ENCODE assay signal across 10 cellular contexts in the genomic region with DNA sequence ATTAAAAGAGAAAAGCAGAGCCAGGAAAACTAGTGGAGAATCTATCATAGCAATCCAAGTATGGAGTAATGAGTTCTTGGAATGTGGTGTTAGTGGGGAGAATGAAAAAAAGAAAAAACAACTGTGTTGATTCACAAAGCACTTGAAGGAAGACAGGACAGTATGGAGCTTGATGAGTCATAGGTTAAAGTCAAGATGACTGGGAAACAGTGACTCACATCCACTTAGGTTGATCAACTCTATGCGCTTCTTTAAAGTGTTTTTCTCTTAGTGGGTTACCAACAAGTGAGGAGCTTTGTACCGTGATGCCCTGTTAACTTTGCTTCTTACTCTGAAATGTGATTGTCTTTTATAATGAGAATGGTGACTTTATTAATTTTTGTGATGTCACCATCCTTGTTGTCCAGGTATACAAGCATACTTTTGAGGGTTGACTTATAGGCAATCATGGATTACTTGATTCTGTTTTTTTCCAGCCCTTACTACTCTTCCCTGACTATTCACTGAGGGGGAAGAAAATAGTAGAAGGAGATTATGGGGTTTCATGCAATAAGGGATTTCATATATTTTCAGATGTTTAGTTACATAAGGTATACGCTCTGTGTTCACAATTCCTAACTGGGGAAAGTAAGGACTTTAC. TPM values are rescaled to one million over a fixed set of nuclear protein-coding genes. Genes with fewer than 3 reads are reported as not detected.
DNase-seq lines count a peak whose midpoint lies in the region; ATAC-seq and TF ChIP-seq lines count a peak whose summit lies in the region.
"Had no signal": no experiment of that assay in that cellular context is flagged by ENCODE, and none has a peak within 500 bp of the region (broad histone marks: within the 10 kb centered on the region; RNA-seq: fewer than 3 reads in every experiment).

No MANE protein-coding gene starts in this region.

- no peaks in the 10 kb centered on the region for H3K36me3 ChIP-seq in SJSA1
- H3K36me3 ChIP-seq: SJCRH30 had no signal

- TF ChIP-seq CTCF in GM10248 (IDR thresholded peaks at IDR 0.05; ENCODE audit: control extremely low read depth, extremely low read depth, low read depth, missing control alignments) = no peak

- no peak overlapping the region for H3K4me3 ChIP-seq in SJSA1
- H3K4me3 ChIP-seq: SJCRH30 had no signal

- no peaks in the 10 kb centered on the region for H3K27me3 ChIP-seq in SJSA1 (replicated peaks)
- H3K27me3 ChIP-seq: SJCRH30 had no signal

- DNase-seq in GM10248 (ENCODE audit: extremely low spot score) (peak; percentile 20), SJSA1 (ENCODE audit: low read depth in 1 of 2, low spot score in 2 of 2) (peak; percentile 49 to 79), foreskin melanocyte (peak; percentile 86), HuH-7.5 (ENCODE audit: low spot score) (no peak), NCI-H2029 treated with DMSO at 0.1 percent for 48 hours (lab: John Stamatoyannopoulos, UW) (no peak), midbrain (lab: John Stamatoyannopoulos, UW) (no peak)
- DNase-seq: natural killer cell had no signal

- no peak overlapping the region for H3K27ac ChIP-seq in SJSA1
- H3K27ac ChIP-seq: SJCRH30 had no signal

- CTCF ChIA-PET in GM10248 (lab: Yijun Ruan, JAX) = interaction anchor here (1.2 kb wide), 1 partner anchor 9 kb away, joined by 5 read pairs; no protein-coding TSS in a partner anchor

- ATAC-seq in HG02678 (IDR thresholded peaks at IDR 0.05; ENCODE audit: unreplicated experiment) = peak; percentile 67
- ATAC-seq in HG03439 (IDR thresholded peaks at IDR 0.05; ENCODE audit: unreplicated experiment) = no peak

- H3K9me3 ChIP-seq in SJSA1 (replicated peaks) = no peaks in the 10 kb centered on the region
- H3K9me3 ChIP-seq: SJCRH30 had no signal

- H3K4me1 ChIP-seq in SJSA1 (replicated peaks) = peaks cover 8% of the 10 kb centered on the region

- POLR2A ChIA-PET in GM10248 (lab: Yijun Ruan, JAX) = no interaction called here

RNA-seq across cellular contexts. Expression of a gene that starts 32.1 kb away (rescaled TPM):
- total RNA-seq in SJSA1 (2014; rRNA removed; shearing (Covaris generic)) = 43.5 and 65.0 TPM in 2 replicates

Comparison
In these comparisons a context has a peak if more than half of its experiments do, and no peak if none do; other contexts are left out.
1. DNase-seq: peak in GM10248 (single experiment), SJSA1 (2 of 2) and foreskin melanocyte (single experiment); none in HuH-7.5 (single experiment), NCI-H2029 treated with DMSO at 0.1 percent for 48 hours (single experiment) and midbrain (single experiment).